In genomic region chr13:44934724-44935123, GRCh38 we compare ENCODE assay signal across 15 cellular contexts.
A peak's percentile ranks its signal among the peaks of the same experiment; 100 is the strongest.
DNase-seq lines count a peak whose midpoint lies in the region; ATAC-seq and TF ChIP-seq lines count a peak whose summit lies in the region.
"Had no signal": no experiment of that assay in that cellular context is flagged by ENCODE, and none has a peak within 500 bp of the region (broad histone marks: within the 10 kb centered on the region; RNA-seq: fewer than 3 reads in every experiment).

No MANE protein-coding gene starts in this region.

- ATAC-seq in activated CD4-positive, CD25-positive, alpha-beta regulatory T cell treated with anti-CD3 and anti-CD28 coated beads, Interleukin-2, amount 50 U/mL, for 24 hours, result peak; percentile 69 to 81
- ATAC-seq in HG03025 (IDR thresholded peaks at IDR 0.05; ENCODE audit: low FRiP score, unreplicated experiment), result no peak
- ATAC-seq: heart right ventricle had no signal

- DNase-seq in activated CD4-positive, CD25-positive, alpha-beta regulatory T cell treated with anti-CD3 and anti-CD28 coated beads, Interleukin-2, amount 50 U/mL, for 72 hours, result no peak
- DNase-seq in NCI-H226 (peak; percentile 49), cardiac fibroblast (ENCODE audit: low read depth in 2 of 2) (peak; percentile 64 to 87), skeletal muscle cell (ENCODE audit: low read depth) (peak; percentile 45), NCI-H774 (lab: John Stamatoyannopoulos, UW) (no peak), OCI-M2 (lab: John Stamatoyannopoulos, UW; ENCODE audit: unreplicated experiment) (no peak)
- DNase-seq: 8988T, colonic mucosa, heart right ventricle, midbrain, NCI-H146, retina, uterus had no signal

- no peak overlapping the region for H3K4me3 ChIP-seq in cardiac fibroblast (replicated peaks in 1 of 2; ENCODE audit: low read depth in 2 of 2, low read length in 2 of 2)
- H3K4me3 ChIP-seq in skeletal muscle cell (ENCODE audit: low read depth, low read length), result no peak overlapping the region
- H3K4me3 ChIP-seq: colonic mucosa, heart right ventricle, uterus had no signal

- no peak for TF ChIP-seq CTCF in cardiac fibroblast (IDR thresholded peaks at IDR 0.05; ENCODE audit: low read depth, low read length)

Comparison
In these comparisons a context has a peak if more than half of its experiments do, and no peak if none do; other contexts are left out.
1. DNase-seq: peak in NCI-H226 (single experiment), cardiac fibroblast (2 of 2) and skeletal muscle cell (single experiment); none in activated CD4-positive, CD25-positive, alpha-beta regulatory T cell treated with anti-CD3 and anti-CD28 coated beads, Interleukin-2, amount 50 U/mL, for 72 hours (single experiment), NCI-H774 (single experiment) and OCI-M2 (single experiment).